28 cellular contexts compared by ENCODE assay signal in genomic region chr20:1462001-1462400, GRCh38. TPM values are rescaled to one million over a fixed set of nuclear protein-coding genes. Genes with fewer than 3 reads are reported as not detected.
"Had no signal": no experiment of that assay in that cellular context is flagged by ENCODE, and none has a peak within 500 bp of the region (broad histone marks: within the 10 kb centered on the region; RNA-seq: fewer than 3 reads in every experiment).

No MANE protein-coding gene starts in this region.

- H3K27me3 Mint-ChIP-seq: progenitor cell of endocrine pancreas had no signal

- H3K4me3 ChIP-seq: colonic mucosa, esophagus squamous epithelium, heart right ventricle, lower lobe of right lung, right lobe of liver, smooth muscle cell, suprapubic skin, transverse colon, upper lobe of right lung, uterus had no signal

- H3K27me3 ChIP-seq: colonic mucosa, esophagus squamous epithelium, heart right ventricle, right lobe of liver, suprapubic skin, transverse colon, upper lobe of right lung, uterus had no signal

- H3K27ac Mint-ChIP-seq: immature natural killer cell; natural killer cell; progenitor cell of endocrine pancreas; stimulated activated naive CD8-positive, alpha-beta T cell treated with anti-CD3 and anti-CD28 coated beads, Interleukin-15, amount 100 ng/mL, for 72 hours had no signal

- DNase-seq: colonic mucosa; dermis blood vessel endothelial cell; effector memory CD4-positive, alpha-beta T cell; erythroblast; esophagus squamous epithelium; foreskin melanocyte; glutamatergic neuron; heart right ventricle; hypothalamus; immature natural killer cell; left ventricle myocardium superior; lower lobe of right lung; natural killer cell; stimulated activated CD4-positive, alpha-beta T cell treated with anti-CD3 and anti-CD28 coated beads, Interleukin-12 subunit alpha, Interleukin-12 subunit beta, amount 100 ng/mL, for 4 hours; stimulated activated CD4-positive, alpha-beta T cell treated with anti-CD3 and anti-CD28 coated beads, Interleukin-1b, Interleukin-23, amount 100 ng/mL, for 48 hours; stimulated activated CD4-positive, alpha-beta T cell treated with anti-CD3 and anti-CD28 coated beads, Interleukin-4, amount 100 ng/mL, for 1 hour; stimulated activated CD8-positive, alpha-beta memory T cell treated with anti-CD3 and anti-CD28 coated beads, Interleukin-4, amount 100 ng/mL, for 48 hours; stimulated activated naive CD4-positive, alpha-beta T cell; stimulated activated naive CD8-positive, alpha-beta T cell treated with anti-CD3 and anti-CD28 coated beads, Interleukin-15, amount 100 ng/mL, for 72 hours; transverse colon; upper lobe of right lung; uterus had no signal

- H3K4me3 Mint-ChIP-seq: immature natural killer cell; natural killer cell; stimulated activated naive CD8-positive, alpha-beta T cell treated with anti-CD3 and anti-CD28 coated beads, Interleukin-15, amount 100 ng/mL, for 72 hours had no signal

- H3K9me3 ChIP-seq: colonic mucosa, esophagus squamous epithelium, heart right ventricle, lower lobe of right lung, right lobe of liver, suprapubic skin, transverse colon, upper lobe of right lung, uterus had no signal

- H3K36me3 ChIP-seq: uterus had no signal

- ATAC-seq: heart right ventricle; left ventricle myocardium superior; lower lobe of right lung; natural killer cell; right lobe of liver; stimulated activated naive CD8-positive, alpha-beta T cell treated with anti-CD3 and anti-CD28 coated beads, Interleukin-15, amount 100 ng/mL, for 72 hours; upper lobe of right lung had no signal

- H3K9me3 Mint-ChIP-seq: immature natural killer cell; natural killer cell; stimulated activated naive CD8-positive, alpha-beta T cell treated with anti-CD3 and anti-CD28 coated beads, Interleukin-15, amount 100 ng/mL, for 72 hours had no signal

- H3K27ac ChIP-seq: colonic mucosa, esophagus squamous epithelium, heart right ventricle, lower lobe of right lung, parathyroid adenoma, right lobe of liver, suprapubic skin, transverse colon, upper lobe of right lung, uterus had no signal

RNA-seq across cellular contexts. Expression of gene SIRPB2, which starts 29.2 kb away (rescaled TPM):
- total RNA-seq: progenitor cell of endocrine pancreas, smooth muscle cell had no signal
- polyA plus RNA-seq: neural cell, smooth muscle cell had no signal
